8 cellular contexts compared by ENCODE assay signal in genomic region chr11:65918211-65919150, GRCh38. TPM values are rescaled to one million over a fixed set of nuclear protein-coding genes. Genes with fewer than 3 reads are reported as not detected.
DNase-seq lines count a peak whose midpoint lies in the region; ATAC-seq and TF ChIP-seq lines count a peak whose summit lies in the region.

C11orf68 (minus strand) TSS chr11:65919062; CDS start chr11:65919031, 31 bp downstream.

- H3K4me1 Mint-ChIP-seq in CD14-positive monocyte (peaks cover 58% of the 10 kb centered on the region), natural killer cell (peaks cover 24 to 53% of the 10 kb centered on the region in 2 donors)

- no peaks in the 10 kb centered on the region for H3K36me3 ChIP-seq in SU-DHL-6 (ENCODE audit: low read length)

- H3K4me2 ChIP-seq in SU-DHL-6 (ENCODE audit: low read depth, low read length, poor library complexity, severe bottlenecking): peak within 1 kb of the TSS; percentile 87

- H3K27me3 Mint-ChIP-seq in CD14-positive monocyte (ENCODE audit: low read depth in 3 of 3) (peaks cover 0 to 2% (median 0%) of the 10 kb centered on the region in 3 donors), natural killer cell (ENCODE audit: low read depth in 2 of 2) (no peaks in the 10 kb centered on the region)

- TF ChIP-seq CTCF in CD14-positive monocyte (IDR thresholded peaks at IDR 0.05) (no peak), SU-DHL-6 (IDR thresholded peaks at IDR 0.05; ENCODE audit: insufficient read depth, low read length, poor library complexity, severe bottlenecking) (no peak), natural killer cell (IDR thresholded peaks at IDR 0.05) (no peak)

- intact Hi-C loops in CD14-positive monocyte (cut with micrococcal nuclease) (loop anchor here in 1 of 2 donors (1.0 to 2.0 kb wide), 2 partner anchors 18 to 43 kb away; partner anchors contain the start of genes FOSL1 and SART1), natural killer cell (cut with micrococcal nuclease) (loop anchor here (1.0 to 5.0 kb wide), 5 partner anchors 10 to 61 kb away; partner anchors contain the start of genes CCDC85B, CFL1 and SART1)

- no peaks in the 10 kb centered on the region for H3F3A ChIP-seq in SU-DHL-6 (ENCODE audit: insufficient read depth)

- H3K9me2 ChIP-seq in SU-DHL-6 (replicated peaks; ENCODE audit: insufficient read depth, low read length): no peaks in the 10 kb centered on the region

- DNase-seq in CD14-positive monocyte (ENCODE audit: low spot score) (no peak), natural killer cell (no peak), NK-92 (lab: John Stamatoyannopoulos, UW; ENCODE audit: unreplicated experiment) (no peak)
- no peak for DNase-seq in stimulated activated CD4-positive, alpha-beta T cell treated with anti-CD3 and anti-CD28 coated beads, Interleukin-12 subunit alpha, Interleukin-12 subunit beta, amount 100 ng/mL, for 4 hours

- no peaks in the 10 kb centered on the region for H3K27me3 ChIP-seq in SU-DHL-6 (ENCODE audit: low read length)

- H3K27ac ChIP-seq in SU-DHL-6 (ENCODE audit: low read depth, low read length): peak within 1 kb of the TSS; percentile 38; the same call in 1 of the 2 replicates

- H3K9me3 Mint-ChIP-seq in CD14-positive monocyte (no peaks in the 10 kb centered on the region), natural killer cell (no peaks in the 10 kb centered on the region)

- peak within 1 kb of the TSS; percentile 76 for H3K9ac ChIP-seq in SU-DHL-6 (ENCODE audit: low read length)

- H3K79me2 ChIP-seq in SU-DHL-6 (ENCODE audit: insufficient read depth, low read length): no peaks in the 10 kb centered on the region

- H2AFZ ChIP-seq in SU-DHL-6 (ENCODE audit: low read depth, low read length, severe bottlenecking): peak within 1 kb of the TSS; percentile 99

- H3K9me3 ChIP-seq in SU-DHL-6 (ENCODE audit: insufficient read depth, low read length): no peaks in the 10 kb centered on the region

- peak; percentile 51 for ATAC-seq in HG03103 (IDR thresholded peaks at IDR 0.05; ENCODE audit: low read depth, unreplicated experiment)
- ATAC-seq in esophagus mucosa: no peak
- ATAC-seq in natural killer cell: peak in 1 of 3 donors; percentile 3

- in situ Hi-C loops in GM18951 (cut with MboI; ENCODE audit: low sequenced_read_pairs, unreplicated experiment): no loop called here

- H4K20me1 ChIP-seq in SU-DHL-6 (ENCODE audit: low read depth, low read length): no peaks in the 10 kb centered on the region

- H3K36me3 Mint-ChIP-seq in CD14-positive monocyte: peaks cover 26 to 29% of the 10 kb centered on the region in 2 donors
- no peaks in the 10 kb centered on the region for H3K36me3 Mint-ChIP-seq in natural killer cell

- peak within 1 kb of the TSS; percentile 84 for H3K4me3 ChIP-seq in SU-DHL-6 (ENCODE audit: insufficient read depth, low read length, poor library complexity, severe bottlenecking)

- peak within 1 kb of the TSS; percentile 81 to 93 (median 87) for H3K27ac Mint-ChIP-seq in CD14-positive monocyte
- peak within 1 kb of the TSS; percentile 77 to 90 for H3K27ac Mint-ChIP-seq in natural killer cell

- TF ChIP-seq POLR2A in GM18951 (IDR thresholded peaks at IDR 0.05; ENCODE audit: extremely low read depth, insufficient read depth, insufficient read length): peak; percentile 79

- H3K4me3 Mint-ChIP-seq in CD14-positive monocyte (peak within 1 kb of the TSS; percentile 89 to 95), natural killer cell (peak within 1 kb of the TSS; percentile 90)

RNA-seq across cellular contexts. Expression of gene C11orf68, which starts in this region (rescaled TPM):
- 10 to 100 TPM; 22.8 to 31.5 TPM for polyA plus RNA-seq in CD14-positive monocyte
- 16.9 TPM for total RNA-seq in esophagus mucosa
- 10 to 100 TPM; 19.9 to 28.3 (median 20.7) TPM for total RNA-seq in natural killer cell
